ENCODE assay signal across 8 cellular contexts in genomic region chr19:29528350-29528945, GRCh38. TPM values are rescaled to one million over a fixed set of nuclear protein-coding genes. Genes with fewer than 3 reads are reported as not detected.
DNase-seq lines count a peak whose midpoint lies in the region; ATAC-seq, FAIRE-seq and TF ChIP-seq lines count a peak whose summit lies in the region.

No MANE protein-coding gene starts in this region.

- H3K4me1 ChIP-seq in vagina, result peaks cover 51% of the 10 kb centered on the region

- TF ChIP-seq POLR2A in GM12892 (IDR thresholded peaks at IDR 0.05; ENCODE audit: low read depth, low read length) (no peak), vagina (IDR thresholded peaks at IDR 0.05) (no peak)

- peak overlapping the region; percentile 29 to 36 for H3K4me3 ChIP-seq in vagina

- TF ChIP-seq CTCF in vagina (IDR thresholded peaks at IDR 0.05), result peak; percentile 40 to 80 (median 72)

- no peaks in the 10 kb centered on the region for H3K9me3 ChIP-seq in vagina

- in situ Hi-C loops in SK-MEL-5 (cut with HindIII; ENCODE audit: low pct_unique_long_range_greater_than_20kb, low sequenced_read_pairs), result no loop called here

- no peak for FAIRE-seq in GM12892 (lab: Jason Lieb, UNC)

- no peak overlapping the region for H3K27ac ChIP-seq in vagina

- DNase-seq in GM12892 (ENCODE audit: insufficient read length) (peak; percentile 84), SK-MEL-5 (ENCODE audit: low read depth, low spot score) (peak; percentile 68), left ventricle myocardium superior (peak; percentile 75), putamen (ENCODE audit: low spot score) (peak; percentile 84), vagina (ENCODE audit: extremely low spot score in 2 of 2) (no peak)
- DNase-seq in activated naive CD8-positive, alpha-beta T cell treated with anti-CD3 and anti-CD28 coated beads, Interleukin-2, amount 50 U/mL, for 16 hours (ENCODE audit: low read depth, low spot score), result peak; percentile 25

- H3K36me3 ChIP-seq in vagina, result no peaks in the 10 kb centered on the region

- intact Hi-C loops in left ventricle myocardium superior (cut with micrococcal nuclease) (no loop called here), vagina (cut with DNase I) (no loop called here)

- H3K27me3 ChIP-seq in vagina, result peaks cover 4% of the 10 kb centered on the region

- ATAC-seq in HG03378 (IDR thresholded peaks at IDR 0.05; ENCODE audit: unreplicated experiment), result peak; percentile 60
- peak; percentile 90 for ATAC-seq in left ventricle myocardium superior
- no peak for ATAC-seq in GM18517 (IDR thresholded peaks at IDR 0.05; ENCODE audit: unreplicated experiment)

RNA-seq across cellular contexts. Expression of gene VSTM2B, which starts 2.7 kb away (rescaled TPM):
- polyA plus RNA-seq in GM12892 (2012; ENCODE audit: missing spikeins), result not detected
- total RNA-seq in SK-MEL-5 (2014; rRNA removed; shearing (Covaris generic)), result not detected in 2 replicates
- 0.44 and 0.60 TPM in 2 replicates for polyA plus RNA-seq in SK-MEL-5 (2015; cell fraction: cytosol; rRNA removed)
- 0.98 and 3.6 TPM in 2 replicates for polyA plus RNA-seq in SK-MEL-5 (2015; cell fraction: nucleus; rRNA removed)
- total RNA-seq in left ventricle myocardium superior (not detected), vagina (0.98 TPM)

Comparison
In these comparisons a context has a peak if more than half of its experiments do, and no peak if none do; other contexts are left out.
1. DNase-seq: peak in GM12892 (single experiment), SK-MEL-5 (single experiment), activated naive CD8-positive, alpha-beta T cell treated with anti-CD3 and anti-CD28 coated beads, Interleukin-2, amount 50 U/mL, for 16 hours (single experiment), left ventricle myocardium superior (single experiment) and putamen (single experiment); none in vagina (0 of 2).